Comparison of ENCODE assay signal across 17 cellular contexts in genomic region chr20:43988451-43988850, GRCh38.
DNase-seq lines count a peak whose midpoint lies in the region; ATAC-seq, FAIRE-seq and TF ChIP-seq lines count a peak whose summit lies in the region.
"Had no signal": no experiment of that assay in that cellular context is flagged by ENCODE, and none has a peak within 500 bp of the region (broad histone marks: within the 10 kb centered on the region; RNA-seq: fewer than 3 reads in every experiment).

No MANE protein-coding gene starts in this region.

- H3K4me3 ChIP-seq in Karpas-422 (ENCODE audit: low read length), result no peak overlapping the region
- no peak overlapping the region for H3K4me3 ChIP-seq in astrocyte (ENCODE audit: insufficient read depth, low read depth, low read length)
- no peak overlapping the region for H3K4me3 ChIP-seq in thymus (ENCODE audit: low read length)
- H3K4me3 ChIP-seq: ovary, suprapubic skin had no signal

- H3K4me3 Mint-ChIP-seq in astrocyte (ENCODE audit: unreplicated experiment), result no peak overlapping the region
- no peak overlapping the region for H3K4me3 Mint-ChIP-seq in glutamatergic neuron (ENCODE audit: unreplicated experiment)

- peaks cover 46% of the 10 kb centered on the region for H3K4me1 ChIP-seq in Karpas-422 (ENCODE audit: low read length)
- no peaks in the 10 kb centered on the region for H3K4me1 ChIP-seq in astrocyte (ENCODE audit: insufficient read depth, low read length)
- H3K4me1 ChIP-seq in thymus (ENCODE audit: control insufficient read depth, insufficient read depth, low read length), result no peaks in the 10 kb centered on the region
- H3K4me1 ChIP-seq: suprapubic skin had no signal

- H2AFZ ChIP-seq in Karpas-422 (ENCODE audit: low read length) (no peak overlapping the region), astrocyte (ENCODE audit: low read depth, low read length) (no peak overlapping the region)

- H3K36me3 ChIP-seq in Karpas-422 (ENCODE audit: insufficient read depth, low read length), result peaks cover 69% of the 10 kb centered on the region
- no peaks in the 10 kb centered on the region for H3K36me3 ChIP-seq in astrocyte (ENCODE audit: insufficient read depth, low read length)
- H3K36me3 ChIP-seq in thymus (ENCODE audit: control insufficient read depth, insufficient read depth), result no peaks in the 10 kb centered on the region
- H3K36me3 ChIP-seq: ovary, suprapubic skin had no signal

- H3K4me1 Mint-ChIP-seq in astrocyte (ENCODE audit: low read depth, unreplicated experiment) (no peaks in the 10 kb centered on the region), glutamatergic neuron (ENCODE audit: low read depth, unreplicated experiment) (no peaks in the 10 kb centered on the region)

- H3K27me3 ChIP-seq in Karpas-422 (ENCODE audit: low read length), result no peaks in the 10 kb centered on the region
- H3K27me3 ChIP-seq in astrocyte (ENCODE audit: insufficient read depth, low read length), result no peaks in the 10 kb centered on the region
- H3K27me3 ChIP-seq in thymus (ENCODE audit: control insufficient read depth, insufficient read depth), result no peaks in the 10 kb centered on the region
- H3K27me3 ChIP-seq: ovary, suprapubic skin had no signal

- H3K79me2 ChIP-seq in Karpas-422 (ENCODE audit: low read length) (peaks cover 90% of the 10 kb centered on the region), astrocyte (ENCODE audit: insufficient read depth, low read length) (no peaks in the 10 kb centered on the region)

- H3K4me2 ChIP-seq in Karpas-422 (ENCODE audit: low read depth, low read length, poor library complexity, severe bottlenecking) (peak overlapping the region; percentile 4), astrocyte (ENCODE audit: low read length) (no peak overlapping the region)

- H3K27ac ChIP-seq in Karpas-422 (ENCODE audit: low read length) (peak overlapping the region; percentile 72), astrocyte (ENCODE audit: low read depth, low read length) (no peak overlapping the region), thymus (ENCODE audit: low read depth) (peak overlapping the region; percentile 8)
- H3K27ac ChIP-seq: ovary, suprapubic skin had no signal

- H3K9ac ChIP-seq in Karpas-422 (ENCODE audit: low read length) (peak overlapping the region; percentile 6; the same call in 1 of the 2 replicates), astrocyte (ENCODE audit: low read length) (no peak overlapping the region)

- H3K9me3 ChIP-seq in Karpas-422 (ENCODE audit: low read length), result no peaks in the 10 kb centered on the region
- H3K9me3 ChIP-seq in astrocyte (ENCODE audit: insufficient read depth, low read depth, low read length), result no peaks in the 10 kb centered on the region
- H3K9me3 ChIP-seq in thymus (ENCODE audit: control insufficient read depth), result no peaks in the 10 kb centered on the region
- H3K9me3 ChIP-seq: ovary, suprapubic skin had no signal

- 82% methylated on average over 2 of the region's 2 CpGs for WGBS in thymus

- FAIRE-seq in astrocyte (lab: Jason Lieb, UNC), result no peak
- FAIRE-seq: keratinocyte had no signal

- H3K9me2 ChIP-seq in Karpas-422 (replicated peaks; ENCODE audit: insufficient read depth, low read length), result no peaks in the 10 kb centered on the region

- H3K27ac Mint-ChIP-seq in activated naive CD4-positive, alpha-beta T cell treated with anti-CD3 and anti-CD28 coated beads, Interleukin-2, amount 50 U/mL, for 72 hours, result no peak overlapping the region
- H3K27ac Mint-ChIP-seq in astrocyte (ENCODE audit: unreplicated experiment) (no peak overlapping the region), glutamatergic neuron (ENCODE audit: unreplicated experiment) (no peak overlapping the region)

- peak; percentile 68 to 81 for ATAC-seq in activated naive CD4-positive, alpha-beta T cell treated with anti-CD3 and anti-CD28 coated beads, Interleukin-2, amount 50 U/mL, for 72 hours

- TF ChIP-seq CTCF in astrocyte (IDR thresholded peaks at IDR 0.05; ENCODE audit: insufficient read depth, low read depth, low read length) (no peak), glutamatergic neuron (IDR thresholded peaks at IDR 0.05; ENCODE audit: partially characterized antibody, unreplicated experiment) (no peak)

- H3K36me3 Mint-ChIP-seq in activated naive CD4-positive, alpha-beta T cell treated with anti-CD3 and anti-CD28 coated beads, Interleukin-2, amount 50 U/mL, for 72 hours, result peaks cover 0 to 5% of the 10 kb centered on the region in 2 donors
- no peaks in the 10 kb centered on the region for H3K36me3 Mint-ChIP-seq in astrocyte (ENCODE audit: low read depth, unreplicated experiment)
- peaks cover 4% of the 10 kb centered on the region for H3K36me3 Mint-ChIP-seq in glutamatergic neuron (ENCODE audit: unreplicated experiment)

- H3K9me3 Mint-ChIP-seq in activated naive CD4-positive, alpha-beta T cell treated with anti-CD3 and anti-CD28 coated beads, Interleukin-2, amount 50 U/mL, for 72 hours, result no peaks in the 10 kb centered on the region
- peaks cover 4% of the 10 kb centered on the region for H3K9me3 Mint-ChIP-seq in astrocyte (ENCODE audit: unreplicated experiment)
- peaks cover 1% of the 10 kb centered on the region for H3K9me3 Mint-ChIP-seq in glutamatergic neuron (ENCODE audit: unreplicated experiment)

- H4K20me1 ChIP-seq in Karpas-422 (ENCODE audit: insufficient read depth, low read depth, low read length), result no peaks in the 10 kb centered on the region
- H4K20me1 ChIP-seq in astrocyte (ENCODE audit: insufficient read depth, low read length), result no peaks in the 10 kb centered on the region

- H3K27me3 Mint-ChIP-seq in astrocyte (ENCODE audit: low read depth, unreplicated experiment) (peaks cover 16% of the 10 kb centered on the region), glutamatergic neuron (ENCODE audit: unreplicated experiment) (peaks cover 2% of the 10 kb centered on the region)

- no peak for DNase-seq in activated naive CD4-positive, alpha-beta T cell treated with anti-CD3 and anti-CD28 coated beads, Interleukin-2, amount 50 U/mL, for 72 hours (ENCODE audit: low spot score in 2 of 2)
- no peak for DNase-seq in activated naive CD4-positive, alpha-beta T cell treated with anti-CD3 and anti-CD28 coated beads, Interleukin-2, amount 50 U/mL, for 16 hours
- peak; percentile 65 for DNase-seq in Karpas-422
- peak; percentile 27 for DNase-seq in astrocyte (ENCODE audit: low read depth)
- DNase-seq in glutamatergic neuron, result no peak
- no peak for DNase-seq in superior temporal gyrus (ENCODE audit: extremely low spot score)
- DNase-seq: activated gamma-delta T cell; AML-193; hippocampal formation; NCI-H1436; NCI-H345; ovary; SHP77; stimulated activated CD4-positive, alpha-beta T cell treated with anti-CD3 and anti-CD28 coated beads, Interleukin-4, amount 100 ng/mL, for 1 hour had no signal

Comparison
In these comparisons a context has a peak if more than half of its experiments do, and no peak if none do; other contexts are left out.
1. DNase-seq: peak in Karpas-422 (single experiment) and astrocyte (single experiment); none in activated naive CD4-positive, alpha-beta T cell treated with anti-CD3 and anti-CD28 coated beads, Interleukin-2, amount 50 U/mL, for 72 hours (0 of 2), activated naive CD4-positive, alpha-beta T cell treated with anti-CD3 and anti-CD28 coated beads, Interleukin-2, amount 50 U/mL, for 16 hours (single experiment), glutamatergic neuron (single experiment) and superior temporal gyrus (single experiment).